8 cellular contexts compared by ENCODE assay signal in genomic region chr3:10551821-10552630, GRCh38. TPM values are rescaled to one million over a fixed set of nuclear protein-coding genes. Genes with fewer than 3 reads are reported as not detected.
DNase-seq lines count a peak whose midpoint lies in the region; ATAC-seq, FAIRE-seq and TF ChIP-seq lines count a peak whose summit lies in the region.
"Had no signal": no experiment of that assay in that cellular context is flagged by ENCODE, and none has a peak within 500 bp of the region (broad histone marks: within the 10 kb centered on the region; RNA-seq: fewer than 3 reads in every experiment).

No MANE protein-coding gene starts in this region.

- H3K79me2 ChIP-seq in astrocyte (ENCODE audit: insufficient read depth, low read length): no peaks in the 10 kb centered on the region

- H3K27me3 ChIP-seq in HL-60 (ENCODE audit: insufficient read depth, poor library complexity, severe bottlenecking) (no peaks in the 10 kb centered on the region), astrocyte (ENCODE audit: insufficient read depth, low read length) (peaks cover 4% of the 10 kb centered on the region)

- H3K36me3 ChIP-seq in astrocyte (ENCODE audit: insufficient read depth, low read length): no peaks in the 10 kb centered on the region

- DNase-seq in HL-60 (ENCODE audit: low read depth in 1 of 2, low spot score in 1 of 2) (peak; percentile 87 to 95), UCSD-AML1 (lab: John Stamatoyannopoulos, UW; ENCODE audit: unreplicated experiment) (peak; percentile 56), astrocyte (ENCODE audit: low read depth) (peak; percentile 71), NCI-H774 (lab: John Stamatoyannopoulos, UW) (no peak)
- peak; percentile 16 to 69 (median 28) for DNase-seq in naive thymus-derived CD8-positive, alpha-beta T cell

- no peak for FAIRE-seq in astrocyte (lab: Jason Lieb, UNC)

- peak; percentile 86 to 91 for ATAC-seq in naive thymus-derived CD8-positive, alpha-beta T cell
- no peak for ATAC-seq in HG02623 (IDR thresholded peaks at IDR 0.05; ENCODE audit: unreplicated experiment)

- peak overlapping the region; percentile 12 for H3K9ac ChIP-seq in astrocyte (ENCODE audit: low read length)

- H2AFZ ChIP-seq in astrocyte (ENCODE audit: low read depth, low read length): peak overlapping the region; percentile 14

- H3K27me3 Mint-ChIP-seq in astrocyte (ENCODE audit: low read depth, unreplicated experiment): peaks cover 25% of the 10 kb centered on the region
- H3K27me3 Mint-ChIP-seq in naive thymus-derived CD8-positive, alpha-beta T cell: peaks cover 0 to 11% (median 2%) of the 10 kb centered on the region in 5 donors

- H3K4me1 Mint-ChIP-seq in astrocyte (ENCODE audit: low read depth, unreplicated experiment): peaks cover 2% of the 10 kb centered on the region
- peaks cover 6 to 41% (median 17%) of the 10 kb centered on the region in 4 donors for H3K4me1 Mint-ChIP-seq in naive thymus-derived CD8-positive, alpha-beta T cell

- TF ChIP-seq CTCF in HL-60 (IDR thresholded peaks at IDR 0.05; ENCODE audit: insufficient read depth, low read length) (no peak), astrocyte (IDR thresholded peaks at IDR 0.05; ENCODE audit: insufficient read depth, low read depth, low read length) (no peak)

- no peak overlapping the region for H3K4me3 ChIP-seq in HL-60 (replicated peaks; ENCODE audit: insufficient read depth, low read length)
- no peak overlapping the region for H3K4me3 ChIP-seq in astrocyte (ENCODE audit: insufficient read depth, low read depth, low read length)
- H3K4me3 ChIP-seq: skin epidermis had no signal

- no peak overlapping the region for H3K27ac Mint-ChIP-seq in astrocyte (ENCODE audit: unreplicated experiment)
- H3K27ac Mint-ChIP-seq in naive thymus-derived CD8-positive, alpha-beta T cell: peak overlapping the region in 6 of 10 donors; percentile 31 to 73 (median 44)

- peaks cover 16% of the 10 kb centered on the region for H3K4me1 ChIP-seq in astrocyte (ENCODE audit: insufficient read depth, low read length)

- POLR2A ChIA-PET in naive thymus-derived CD8-positive, alpha-beta T cell (lab: Charles Lee): no interaction called here

- no peaks in the 10 kb centered on the region for H3K36me3 Mint-ChIP-seq in astrocyte (ENCODE audit: low read depth, unreplicated experiment)
- H3K36me3 Mint-ChIP-seq in naive thymus-derived CD8-positive, alpha-beta T cell: no peaks in the 10 kb centered on the region

- peak overlapping the region; percentile 67 for H3K4me2 ChIP-seq in astrocyte (ENCODE audit: low read length)

- no peak overlapping the region for H3K4me3 Mint-ChIP-seq in astrocyte (ENCODE audit: unreplicated experiment)
- H3K4me3 Mint-ChIP-seq in naive thymus-derived CD8-positive, alpha-beta T cell: peak overlapping the region in 7 of 10 donors; percentile 49 to 66 (median 58)

- H4K20me1 ChIP-seq in astrocyte (ENCODE audit: insufficient read depth, low read length): no peaks in the 10 kb centered on the region

- no peaks in the 10 kb centered on the region for H3K9me3 Mint-ChIP-seq in astrocyte (ENCODE audit: unreplicated experiment)
- H3K9me3 Mint-ChIP-seq in naive thymus-derived CD8-positive, alpha-beta T cell: no peaks in the 10 kb centered on the region

- H3K27ac ChIP-seq in HL-60 (replicated peaks) (peak overlapping the region; percentile 78), astrocyte (ENCODE audit: low read depth, low read length) (peak overlapping the region; percentile 17), temporal lobe (ENCODE audit: low read depth, low read length) (peak overlapping the region; percentile 64)

- H3K9me3 ChIP-seq in astrocyte (ENCODE audit: insufficient read depth, low read depth, low read length): no peaks in the 10 kb centered on the region

RNA-seq across cellular contexts. Expression of gene ATP2B2, which starts 46.6 kb away (rescaled TPM):
- 0.05 TPM in 1 of 2 replicates, not detected in the other for total RNA-seq in astrocyte
- not detected for total RNA-seq in naive thymus-derived CD8-positive, alpha-beta T cell
- not detected for polyA plus RNA-seq in naive thymus-derived CD8-positive, alpha-beta T cell
- total RNA-seq in temporal lobe: 76.2 TPM

Comparison
In these comparisons a context has a peak if more than half of its experiments do, and no peak if none do; other contexts are left out.
1. H3K27ac ChIP-seq: peak in every context shown above with its lines; median percentile 78 in HL-60; 64 in temporal lobe; 17 in astrocyte.
2. RNA of gene ATP2B2, which starts 46.6 kb away (total RNA-seq): 76.2 TPM in temporal lobe (single experiment); 0.05 TPM in astrocyte and not detected in naive thymus-derived CD8-positive, alpha-beta T cell; every median in the first group is over 10 times any median in the second.